Comparison of ENCODE assay signal across 1 cellular context in genomic region chr3:149258714-149259113, GRCh38.
TF ChIP-seq lines count a peak whose summit lies in the region.

No MANE protein-coding gene starts in this region.

TF ChIP-seq in IMR-90, 13 proteins besides CTCF, POLR2A, EP300 and RAD21 (continued from another document):
- no peak for TF ChIP-seq MAZ (IDR thresholded peaks at IDR 0.05; ENCODE audit: borderline replicate concordance, low read depth, low read length)
- no peak for TF ChIP-seq NFE2L2 (IDR thresholded peaks at IDR 0.05; ENCODE audit: low read depth, low read length)
- no peak for TF ChIP-seq CEBPB (IDR thresholded peaks at IDR 0.05; ENCODE audit: low read depth, low read length)
- no peak for TF ChIP-seq RCOR1 (IDR thresholded peaks at IDR 0.05; ENCODE audit: insufficient replicate concordance, low read length)
- TF ChIP-seq ELK1 (IDR thresholded peaks at IDR 0.05; ENCODE audit: borderline replicate concordance, low read depth, low read length), result no peak
- no peak for TF ChIP-seq CHD1 (IDR thresholded peaks at IDR 0.05; ENCODE audit: low read depth, low read length)
